In genomic region chr6:52596371-52597028, GRCh38 we compare ENCODE assay signal across 2 cellular contexts.
TF ChIP-seq lines count a peak whose summit lies in the region.

No MANE protein-coding gene starts in this region.

TF ChIP-seq in SK-N-SH, 30 proteins besides CTCF, POLR2A, EP300 and RAD21 (continued from another document):
- TF ChIP-seq, protein P1, sequence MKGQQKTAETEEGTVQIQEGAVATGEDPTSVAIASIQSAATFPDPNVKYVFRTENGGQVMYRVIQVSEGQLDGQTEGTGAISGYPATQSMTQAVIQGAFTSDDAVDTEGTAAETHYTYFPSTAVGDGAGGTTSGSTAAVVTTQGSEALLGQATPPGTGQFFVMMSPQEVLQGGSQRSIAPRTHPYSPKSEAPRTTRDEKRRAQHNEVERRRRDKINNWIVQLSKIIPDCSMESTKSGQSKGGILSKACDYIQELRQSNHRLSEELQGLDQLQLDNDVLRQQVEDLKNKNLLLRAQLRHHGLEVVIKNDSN (IDR thresholded peaks at IDR 0.05; ENCODE audit: borderline replicate concordance, low read depth): no peak

TF ChIP-seq in SK-N-SH treated with all-trans-retinoic acid at 6 μM for 48 hours, 23 proteins besides CTCF, POLR2A, EP300 and RAD21 (continued from another document):
- TF ChIP-seq, protein P2, sequence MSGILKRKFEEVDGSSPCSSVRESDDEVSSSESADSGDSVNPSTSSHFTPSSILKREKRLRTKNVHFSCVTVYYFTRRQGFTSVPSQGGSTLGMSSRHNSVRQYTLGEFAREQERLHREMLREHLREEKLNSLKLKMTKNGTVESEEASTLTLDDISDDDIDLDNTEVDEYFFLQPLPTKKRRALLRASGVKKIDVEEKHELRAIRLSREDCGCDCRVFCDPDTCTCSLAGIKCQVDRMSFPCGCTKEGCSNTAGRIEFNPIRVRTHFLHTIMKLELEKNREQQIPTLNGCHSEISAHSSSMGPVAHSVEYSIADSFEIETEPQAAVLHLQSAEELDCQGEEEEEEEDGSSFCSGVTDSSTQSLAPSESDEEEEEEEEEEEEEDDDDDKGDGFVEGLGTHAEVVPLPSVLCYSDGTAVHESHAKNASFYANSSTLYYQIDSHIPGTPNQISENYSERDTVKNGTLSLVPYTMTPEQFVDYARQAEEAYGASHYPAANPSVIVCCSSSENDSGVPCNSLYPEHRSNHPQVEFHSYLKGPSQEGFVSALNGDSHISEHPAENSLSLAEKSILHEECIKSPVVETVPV (CRISPR knock-in tag; IDR thresholded peaks at IDR 0.05): no peak
- TF ChIP-seq ISL1 (CRISPR knock-in tag; IDR thresholded peaks at IDR 0.05) (no peak), ZNF70 (CRISPR knock-in tag; IDR thresholded peaks at IDR 0.05) (no peak), GLIS3 (CRISPR knock-in tag; IDR thresholded peaks at IDR 0.05) (no peak), BACH2 (CRISPR knock-in tag; IDR thresholded peaks at IDR 0.05; ENCODE audit: borderline replicate concordance) (no peak)
- TF ChIP-seq, protein P3, sequence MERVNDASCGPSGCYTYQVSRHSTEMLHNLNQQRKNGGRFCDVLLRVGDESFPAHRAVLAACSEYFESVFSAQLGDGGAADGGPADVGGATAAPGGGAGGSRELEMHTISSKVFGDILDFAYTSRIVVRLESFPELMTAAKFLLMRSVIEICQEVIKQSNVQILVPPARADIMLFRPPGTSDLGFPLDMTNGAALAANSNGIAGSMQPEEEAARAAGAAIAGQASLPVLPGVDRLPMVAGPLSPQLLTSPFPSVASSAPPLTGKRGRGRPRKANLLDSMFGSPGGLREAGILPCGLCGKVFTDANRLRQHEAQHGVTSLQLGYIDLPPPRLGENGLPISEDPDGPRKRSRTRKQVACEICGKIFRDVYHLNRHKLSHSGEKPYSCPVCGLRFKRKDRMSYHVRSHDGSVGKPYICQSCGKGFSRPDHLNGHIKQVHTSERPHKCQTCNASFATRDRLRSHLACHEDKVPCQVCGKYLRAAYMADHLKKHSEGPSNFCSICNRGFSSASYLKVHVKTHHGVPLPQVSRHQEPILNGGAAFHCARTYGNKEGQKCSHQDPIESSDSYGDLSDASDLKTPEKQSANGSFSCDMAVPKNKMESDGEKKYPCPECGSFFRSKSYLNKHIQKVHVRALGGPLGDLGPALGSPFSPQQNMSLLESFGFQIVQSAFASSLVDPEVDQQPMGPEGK (CRISPR knock-in tag; IDR thresholded peaks at IDR 0.05; ENCODE audit: borderline replicate concordance): no peak
- TF ChIP-seq, protein P4, sequence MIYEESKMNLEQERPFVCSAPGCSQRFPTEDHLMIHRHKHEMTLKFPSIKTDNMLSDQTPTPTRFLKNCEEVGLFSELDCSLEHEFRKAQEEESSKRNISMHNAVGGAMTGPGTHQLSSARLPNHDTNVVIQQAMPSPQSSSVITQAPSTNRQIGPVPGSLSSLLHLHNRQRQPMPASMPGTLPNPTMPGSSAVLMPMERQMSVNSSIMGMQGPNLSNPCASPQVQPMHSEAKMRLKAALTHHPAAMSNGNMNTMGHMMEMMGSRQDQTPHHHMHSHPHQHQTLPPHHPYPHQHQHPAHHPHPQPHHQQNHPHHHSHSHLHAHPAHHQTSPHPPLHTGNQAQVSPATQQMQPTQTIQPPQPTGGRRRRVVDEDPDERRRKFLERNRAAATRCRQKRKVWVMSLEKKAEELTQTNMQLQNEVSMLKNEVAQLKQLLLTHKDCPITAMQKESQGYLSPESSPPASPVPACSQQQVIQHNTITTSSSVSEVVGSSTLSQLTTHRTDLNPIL (CRISPR knock-in tag; IDR thresholded peaks at IDR 0.05; ENCODE audit: low read depth): no peak
